Comparison of ENCODE assay signal across 8 cellular contexts in the genomic region with DNA sequence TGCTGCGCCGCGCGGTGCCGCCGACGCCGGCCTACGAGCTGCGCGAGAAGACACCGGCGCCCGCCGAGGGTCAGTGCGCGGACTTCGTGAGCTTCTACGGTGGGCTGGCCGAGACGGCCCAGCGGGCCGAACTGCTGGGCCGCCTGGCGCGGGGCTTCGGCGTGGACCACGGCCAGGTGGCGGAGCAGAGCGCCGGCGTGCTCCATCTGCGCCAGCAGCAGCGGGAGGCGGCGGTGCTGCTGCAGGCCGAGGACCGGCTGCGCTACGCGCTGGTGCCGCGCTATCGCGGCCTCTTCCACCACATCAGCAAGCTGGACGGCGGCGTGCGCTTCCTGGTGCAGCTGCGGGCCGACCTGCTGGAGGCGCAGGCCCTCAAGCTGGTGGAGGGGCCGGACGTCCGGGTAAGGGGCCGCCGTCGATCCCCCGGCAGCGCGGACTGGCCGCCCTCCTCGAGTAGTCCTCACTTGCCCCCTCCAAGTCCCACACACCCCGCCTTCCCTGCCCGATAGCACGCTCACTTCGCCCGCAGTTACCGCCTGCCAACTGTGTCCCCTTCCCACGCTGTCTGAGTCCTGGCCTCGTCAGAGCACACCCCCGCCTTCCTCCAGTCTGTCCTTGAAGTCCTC. TPM values are rescaled to one million over a fixed set of nuclear protein-coding genes. Genes with fewer than 3 reads are reported as not detected.
A peak's percentile ranks its signal among the peaks of the same experiment; 100 is the strongest.
DNase-seq lines count a peak whose midpoint lies in the region; ATAC-seq, FAIRE-seq and TF ChIP-seq lines count a peak whose summit lies in the region.

No MANE protein-coding gene starts in this region.

- in situ Hi-C loops in HepG2 (cut with HindIII; ENCODE audit: extremely low pct_ligation_motif_present, low pct_unique_long_range_greater_than_20kb): no loop called here

- H4K20me1 ChIP-seq in HepG2 (ENCODE audit: insufficient read depth, low read length): no peaks in the 10 kb centered on the region

- ATAC-seq in GM21390 (IDR thresholded peaks at IDR 0.05; ENCODE audit: unreplicated experiment): peak; percentile 51
- ATAC-seq in WTC11: peak; percentile 50
- peak; percentile 61 for ATAC-seq in HepG2

- FAIRE-seq in HTR-8/SVneo (lab: Jason Lieb, UNC): peak; percentile 23
- FAIRE-seq in HepG2 (lab: Jason Lieb, UNC): no peak

- BruUV-seq in HepG2 (replicated peaks; lab: Mats Ljungman, UMichigan): no TSS peak

- H3K9ac ChIP-seq in HepG2 (ENCODE audit: insufficient read depth, low read depth, low read length): peak overlapping the region; percentile 82

- H3K27me3 Mint-ChIP-seq in WTC11 (ENCODE audit: low read depth): peaks cover 2% of the 10 kb centered on the region; the same call in 1 of the 2 replicates
- peaks cover 5% of the 10 kb centered on the region for H3K27me3 Mint-ChIP-seq in chondrocyte (ENCODE audit: low read depth)

- H3K36me3 Mint-ChIP-seq in WTC11 (no peaks in the 10 kb centered on the region), chondrocyte (ENCODE audit: low read depth) (no peaks in the 10 kb centered on the region)

- peak; percentile 49 for TF ChIP-seq RAD21 in HepG2 (CRISPR knock-in tag; IDR thresholded peaks at IDR 0.05)

- no peak overlapping the region for H2AFZ ChIP-seq in HepG2 (ENCODE audit: low read length)

- H3K4me3 Mint-ChIP-seq in WTC11 (peak overlapping the region; percentile 85), chondrocyte (ENCODE audit: unreplicated experiment) (peak overlapping the region; percentile 77)

- DNase-seq in Daoy (ENCODE audit: low read depth) (peak; percentile 66), HTR-8/SVneo (ENCODE audit: insufficient read length, low spot score) (peak; percentile 39), WTC11 (ENCODE audit: low spot score) (peak; percentile 47), chondrocyte (ENCODE audit: low spot score) (no peak), HepG2 (ENCODE audit: low spot score) (no peak), NCI-H446 (lab: John Stamatoyannopoulos, UW) (no peak)
- peak; percentile 23 to 47 (median 30) for DNase-seq in stimulated activated CD4-positive, alpha-beta T cell treated with anti-CD3 and anti-CD28 coated beads, TNF-alpha, amount 100 ng/mL, for 4 hours (ENCODE audit: low read depth in 3 of 3)

- POLR2A ChIA-PET in WTC11 (lab: Charles Lee) (interaction anchor here (0.9 kb wide), 1 partner anchor 39 kb away, joined by 3 read pairs; no protein-coding TSS in a partner anchor), HepG2 (lab: Yijun Ruan, JAX) (interaction anchor here (0.8 to 1.0 kb wide), 2 partner anchors 45 to 54 kb away, joined by 4 read pairs; a partner anchor contains a TSS)

- peaks cover 5% of the 10 kb centered on the region for H3K79me2 ChIP-seq in HepG2 (ENCODE audit: insufficient read depth, low read length)

- H3K27me3 ChIP-seq in HepG2 (ENCODE audit: control insufficient read depth in 1 of 2, insufficient read depth in 2 of 2, low read length in 2 of 2): peaks cover 0 to 13% of the 10 kb centered on the region in 2 experiments; a peak in 3 of 5 replicates

- H3K4me3 ChIP-seq in HepG2 (replicated peaks in 1 of 3; ENCODE audit: insufficient read depth in 1 of 3, low read depth in 2 of 3, low read length in 3 of 3): peak overlapping the region; percentile 68 to 84 (median 74)

- H3K27ac ChIP-seq in HepG2 (ENCODE audit: extremely low read length, insufficient read depth, low read length): peak overlapping the region; percentile 83

- TF ChIP-seq POLR2A in HepG2 (IDR thresholded peaks at IDR 0.05; ENCODE audit: insufficient read depth in 1 of 2, low read depth in 2 of 2, low read length in 2 of 2): no peak

- TF ChIP-seq CTCF in WTC11 (IDR thresholded peaks at IDR 0.05) (no peak), chondrocyte (IDR thresholded peaks at IDR 0.05) (peak; percentile 42), HepG2 (CRISPR knock-in tag; IDR thresholded peaks at IDR 0.05) (peak; percentile 7; the same call in 1 of the 2 replicates)

- no peaks in the 10 kb centered on the region for H3K9me3 ChIP-seq in HepG2 (ENCODE audit: low read length)

- H3K4me1 Mint-ChIP-seq in WTC11: peaks cover 11% of the 10 kb centered on the region
- peaks cover 27% of the 10 kb centered on the region for H3K4me1 Mint-ChIP-seq in chondrocyte (ENCODE audit: low read depth)

- H3K4me1 ChIP-seq in HepG2 (ENCODE audit: insufficient read depth, low read length): peaks cover 39% of the 10 kb centered on the region

- 0 out of 2 replicates have a peak overlapping the region, but pooled peaks have one; percentile 31 for H3K27ac Mint-ChIP-seq in WTC11
- H3K27ac Mint-ChIP-seq in chondrocyte (ENCODE audit: unreplicated experiment): peak overlapping the region; percentile 24

- CTCF ChIA-PET in WTC11 (lab: Charles Lee) (interaction anchor here (0.6 to 1.6 kb wide), 5 partner anchors 12 to 77 kb away, joined by 3 to 9 read pairs (median 5); no protein-coding TSS in a partner anchor), HepG2 (lab: Yijun Ruan, JAX; ENCODE audit: low intra/inter-chr PET ratio, low total read pairs) (no interaction called here)

- under 1% methylated on average over 16 of the region's 73 CpGs for WGBS in HepG2 (ENCODE audit: low lambda C conversion rate)

- H3K9me3 Mint-ChIP-seq in WTC11 (no peaks in the 10 kb centered on the region), chondrocyte (ENCODE audit: low read depth) (no peaks in the 10 kb centered on the region)

- no peaks in the 10 kb centered on the region for H3K36me3 ChIP-seq in HepG2 (replicated peaks in 1 of 2; ENCODE audit: control insufficient read depth in 1 of 2, insufficient read depth in 2 of 2, low read length in 2 of 2)

- peak overlapping the region; percentile 97 for H3K4me2 ChIP-seq in HepG2 (ENCODE audit: low read depth, low read length)

- TF ChIP-seq EP300 in HepG2 (IDR thresholded peaks at IDR 0.05; ENCODE audit: low read depth in 2 of 2, low read length in 2 of 2) (no peak), HepG2 (CRISPR knock-in tag; IDR thresholded peaks at IDR 0.05; ENCODE audit: borderline replicate concordance) (no peak)

- intact Hi-C loops in HepG2 (cut with micrococcal nuclease; ENCODE audit: unreplicated experiment): loop anchor here (2.0 kb wide), 1 partner anchor 53 kb away; a partner anchor contains a TSS

TF ChIP-seq in HepG2, 621 proteins besides CTCF, POLR2A, EP300 and RAD21 (continues in another document):
- TF ChIP-seq EZH2 (conservative IDR thresholded peaks at IDR 0.05; ENCODE audit: low read depth, low read length) (no peak), MEIS2 (CRISPR knock-in tag; IDR thresholded peaks at IDR 0.05) (peak; percentile 56; the same call in 1 of the 2 replicates)

RNA-seq across cellular contexts. Expression of a gene that starts 0.5 kb away (rescaled TPM):
- 1.6 and 2.5 TPM in 2 replicates for total RNA-seq in Daoy (2014; rRNA removed; shearing (Covaris generic))
- total RNA-seq in WTC11 (2021): 5.9 to 6.3 TPM (median 6.1 TPM) in 3 replicates
- 2.9 to 4.4 TPM (median 3.1 TPM) in 3 replicates for total RNA-seq in chondrocyte
- 2.8 and 4.0 TPM in 2 replicates for total RNA-seq in HepG2 (2016; rRNA removed; fragmentation: Illumina TruSeq; extraction: Trizol)
- total RNA-seq in HepG2 (2016; cell fraction: cytosol; rRNA removed; fragmentation: Illumina TruSeq; extraction: Trizol; ENCODE audit: low read depth): 0.79 and 0.91 TPM in 2 replicates
- 2.6 and 3.4 TPM in 2 replicates for total RNA-seq in HepG2 (2016; cell fraction: insoluble cytoplasmic fraction; rRNA removed; fragmentation: Illumina TruSeq; extraction: Trizol)
- 1.7 and 1.9 TPM in 2 replicates for total RNA-seq in HepG2 (2016; cell fraction: membrane; rRNA removed; fragmentation: Illumina TruSeq; extraction: Trizol)
- total RNA-seq in HepG2 (2016; cell fraction: nucleus; rRNA removed; fragmentation: Illumina TruSeq; extraction: Trizol): 3.8 and 4.8 TPM in 2 replicates
- polyA plus RNA-seq in HepG2 (2011; rRNA removed): 1.8 and 2.0 TPM in 2 replicates
- 1.4 and 1.5 TPM in 2 replicates for polyA plus RNA-seq in HepG2 (2011; cell fraction: cytosol; rRNA removed)
- polyA plus RNA-seq in HepG2 (2011; cell fraction: nucleus; rRNA removed): 5.0 and 5.9 TPM in 2 replicates
- 1.5 and 2.0 TPM in 2 replicates for polyA plus RNA-seq in HepG2 (2012)
- 0.28 and 0.36 TPM in 2 replicates for polyA plus RNA-seq in HepG2 (2016; cell fraction: cytosol; fragmentation: Illumina TruSeq; extraction: Trizol; ENCODE audit: low read depth)
- 3.1 and 3.6 TPM in 2 replicates for polyA plus RNA-seq in HepG2 (2016; cell fraction: insoluble cytoplasmic fraction; fragmentation: Illumina TruSeq; extraction: Trizol; ENCODE audit: low read depth)
- polyA plus RNA-seq in HepG2 (2016; cell fraction: membrane; fragmentation: Illumina TruSeq; extraction: Trizol; ENCODE audit: low read depth): 0.69 and 0.76 TPM in 2 replicates
- 4.2 and 4.4 TPM in 2 replicates for polyA plus RNA-seq in HepG2 (2016; cell fraction: nucleus; fragmentation: Illumina TruSeq; extraction: Trizol; ENCODE audit: insufficient read depth, low read depth)
- polyA minus RNA-seq in HepG2 (2011; rRNA and poly(A)+ RNA removed; ENCODE audit: low replicate concordance): 1.8 and 5.1 TPM in 2 replicates
- polyA minus RNA-seq in HepG2 (2011; cell fraction: cytosol; rRNA and poly(A)+ RNA removed): 0.79 and 1.4 TPM in 2 replicates
- polyA minus RNA-seq in HepG2 (2011; cell fraction: nucleus; rRNA and poly(A)+ RNA removed): 8.5 and 8.8 TPM in 2 replicates

RNA-seq across cellular contexts. Expression of a gene that starts 53.7 kb away (rescaled TPM):
- 1.4 and 1.8 TPM in 2 replicates for total RNA-seq in Daoy (2014; rRNA removed; shearing (Covaris generic))
- total RNA-seq in WTC11 (2021): 0.73 to 1.7 TPM (median 1.1 TPM) in 3 replicates
- total RNA-seq in chondrocyte: 1.3 to 2.8 TPM (median 2.5 TPM) in 3 replicates
- 18.1 and 27.1 TPM in 2 replicates for total RNA-seq in HepG2 (2016; rRNA removed; fragmentation: Illumina TruSeq; extraction: Trizol)
- total RNA-seq in HepG2 (2016; cell fraction: cytosol; rRNA removed; fragmentation: Illumina TruSeq; extraction: Trizol; ENCODE audit: low read depth): 11.4 and 11.5 TPM in 2 replicates
- total RNA-seq in HepG2 (2016; cell fraction: insoluble cytoplasmic fraction; rRNA removed; fragmentation: Illumina TruSeq; extraction: Trizol): 18.2 and 24.7 TPM in 2 replicates
- 21.9 and 22.1 TPM in 2 replicates for total RNA-seq in HepG2 (2016; cell fraction: membrane; rRNA removed; fragmentation: Illumina TruSeq; extraction: Trizol)
- 32.7 and 36.4 TPM in 2 replicates for total RNA-seq in HepG2 (2016; cell fraction: nucleus; rRNA removed; fragmentation: Illumina TruSeq; extraction: Trizol)
- 20.5 and 26.5 TPM in 2 replicates for polyA plus RNA-seq in HepG2 (2011; rRNA removed)
- polyA plus RNA-seq in HepG2 (2011; cell fraction: cytosol; rRNA removed): 14.6 and 23.2 TPM in 2 replicates
- 50.0 and 59.1 TPM in 2 replicates for polyA plus RNA-seq in HepG2 (2011; cell fraction: nucleus; rRNA removed)
- polyA plus RNA-seq in HepG2 (2012): 20.8 and 24.1 TPM in 2 replicates
- polyA plus RNA-seq in HepG2 (2016; cell fraction: cytosol; fragmentation: Illumina TruSeq; extraction: Trizol; ENCODE audit: low read depth): 5.0 and 5.2 TPM in 2 replicates
- polyA plus RNA-seq in HepG2 (2016; cell fraction: insoluble cytoplasmic fraction; fragmentation: Illumina TruSeq; extraction: Trizol; ENCODE audit: low read depth): 24.2 and 30.6 TPM in 2 replicates
- 6.9 and 8.0 TPM in 2 replicates for polyA plus RNA-seq in HepG2 (2016; cell fraction: membrane; fragmentation: Illumina TruSeq; extraction: Trizol; ENCODE audit: low read depth)
- 47.7 and 49.4 TPM in 2 replicates for polyA plus RNA-seq in HepG2 (2016; cell fraction: nucleus; fragmentation: Illumina TruSeq; extraction: Trizol; ENCODE audit: insufficient read depth, low read depth)
- polyA minus RNA-seq in HepG2 (2011; rRNA and poly(A)+ RNA removed; ENCODE audit: low replicate concordance): 5.0 and 29.3 TPM in 2 replicates
- polyA minus RNA-seq in HepG2 (2011; cell fraction: cytosol; rRNA and poly(A)+ RNA removed): 11.4 and 16.2 TPM in 2 replicates
- 49.3 and 51.1 TPM in 2 replicates for polyA minus RNA-seq in HepG2 (2011; cell fraction: nucleus; rRNA and poly(A)+ RNA removed)

Comparison
In these comparisons a context has a peak if more than half of its experiments do, and no peak if none do; other contexts are left out.
1. DNase-seq: peak in Daoy (single experiment), HTR-8/SVneo (single experiment), WTC11 (single experiment) and stimulated activated CD4-positive, alpha-beta T cell treated with anti-CD3 and anti-CD28 coated beads, TNF-alpha, amount 100 ng/mL, for 4 hours (3 of 3); none in chondrocyte (single experiment), HepG2 (single experiment) and NCI-H446 (0 of 2).
2. Peak in every context shown above with its lines, with median percentiles within 50 percentile points of each other: ATAC-seq.